Comparison of ENCODE assay signal across 33 cellular contexts in the genomic region with DNA sequence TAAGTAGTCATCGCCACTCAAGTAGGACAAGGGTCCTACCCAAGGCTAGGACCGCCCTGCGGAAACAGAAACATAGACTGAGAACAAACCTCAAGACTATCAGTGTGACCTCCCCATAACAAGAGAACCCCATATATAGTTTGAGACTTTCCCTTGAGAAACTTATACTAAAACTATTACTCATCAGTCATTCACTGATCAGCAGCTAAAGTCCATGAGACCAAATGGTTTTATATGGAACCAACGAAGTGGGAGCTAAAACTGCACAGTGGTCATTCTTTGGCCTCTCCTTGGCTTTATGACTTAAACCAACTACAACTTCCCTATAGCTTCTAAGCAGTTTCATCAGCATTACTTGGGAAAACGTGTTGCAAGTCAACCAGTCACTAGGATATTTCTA. TPM values are rescaled to one million over a fixed set of nuclear protein-coding genes. Genes with fewer than 3 reads are reported as not detected.
DNase-seq lines count a peak whose midpoint lies in the region; ATAC-seq and TF ChIP-seq lines count a peak whose summit lies in the region.
"Had no signal": no experiment of that assay in that cellular context is flagged by ENCODE, and none has a peak within 500 bp of the region (broad histone marks: within the 10 kb centered on the region; RNA-seq: fewer than 3 reads in every experiment).

No MANE protein-coding gene starts in this region.

- no peak overlapping the region for H3K4me3 Mint-ChIP-seq in T-cell
- H3K4me3 Mint-ChIP-seq in activated CD8-positive, alpha-beta T cell treated with anti-CD3 and anti-CD28 coated beads, Interleukin-2, amount 10 ng/mL, durations not matched to agents 7 days and 5 days, result no peak overlapping the region
- H3K4me3 Mint-ChIP-seq: activated B cell treated with CpG ODN at 0.5 μM for 24 hours; activated CD4-positive, alpha-beta T cell treated with anti-CD3 and anti-CD28 coated beads, Interleukin-2, amount 10 ng/mL, durations not matched to agents 7 days and 5 days; activated naive CD8-positive, alpha-beta T cell; B cell; CD8-positive, alpha-beta T cell; dendritic cell treated with granulocyte-macrophage colony-stimulating factor and Interleukin-4, amounts not matched to agents 40 ng/mL and 50 ng/mL, for 4 days; endodermal cell; stimulated activated effector memory CD8-positive, alpha-beta T cell treated with anti-CD3 and anti-CD28 coated beads, Interleukin-12 subunit alpha, Interleukin-12 subunit beta, amount 100 ng/mL, for 72 hours had no signal

- H3F3A ChIP-seq in GM23248 (ENCODE audit: insufficient read depth), result peaks cover 47% of the 10 kb centered on the region

- no peak overlapping the region for H3K27ac Mint-ChIP-seq in T-cell
- H3K27ac Mint-ChIP-seq in activated CD8-positive, alpha-beta T cell treated with anti-CD3 and anti-CD28 coated beads, Interleukin-2, amount 10 ng/mL, durations not matched to agents 7 days and 5 days, result no peak overlapping the region
- H3K27ac Mint-ChIP-seq: activated B cell treated with CpG ODN at 0.5 μM for 24 hours; activated CD4-positive, alpha-beta T cell treated with anti-CD3 and anti-CD28 coated beads, Interleukin-2, amount 10 ng/mL, durations not matched to agents 7 days and 5 days; activated naive CD8-positive, alpha-beta T cell; B cell; CD8-positive, alpha-beta T cell; dendritic cell treated with granulocyte-macrophage colony-stimulating factor and Interleukin-4, amounts not matched to agents 40 ng/mL and 50 ng/mL, for 4 days; endodermal cell; stimulated activated effector memory CD8-positive, alpha-beta T cell treated with anti-CD3 and anti-CD28 coated beads, Interleukin-12 subunit alpha, Interleukin-12 subunit beta, amount 100 ng/mL, for 72 hours had no signal

- no peak overlapping the region for H3K4me2 ChIP-seq in GM23248 (ENCODE audit: unreplicated experiment)
- H3K4me2 ChIP-seq in skeletal muscle satellite cell (ENCODE audit: low read length), result peak overlapping the region; percentile 63

- H3K27ac ChIP-seq in GM23248, result peak overlapping the region; percentile 71
- H3K27ac ChIP-seq in substantia nigra (ENCODE audit: low read depth, low read length, poor library complexity, severe bottlenecking), result no peak overlapping the region
- H3K27ac ChIP-seq: esophagus muscularis mucosa, gastroesophageal sphincter, parathyroid adenoma, suprapubic skin had no signal

- H3K9me3 ChIP-seq in GM23248 (ENCODE audit: low read depth) (no peaks in the 10 kb centered on the region), skeletal muscle satellite cell (replicated peaks; ENCODE audit: low read length) (no peaks in the 10 kb centered on the region)
- H3K9me3 ChIP-seq: esophagus muscularis mucosa, gastroesophageal sphincter, sigmoid colon, suprapubic skin had no signal

- no peaks in the 10 kb centered on the region for H3K9me2 ChIP-seq in GM23248 (ENCODE audit: insufficient read depth)

- H3K27me3 Mint-ChIP-seq in T-cell, result no peaks in the 10 kb centered on the region
- no peaks in the 10 kb centered on the region for H3K27me3 Mint-ChIP-seq in activated CD8-positive, alpha-beta T cell treated with anti-CD3 and anti-CD28 coated beads, Interleukin-2, amount 10 ng/mL, durations not matched to agents 7 days and 5 days (ENCODE audit: low read depth)
- H3K27me3 Mint-ChIP-seq: activated B cell treated with CpG ODN at 0.5 μM for 24 hours; activated CD4-positive, alpha-beta T cell treated with anti-CD3 and anti-CD28 coated beads, Interleukin-2, amount 10 ng/mL, durations not matched to agents 7 days and 5 days; activated naive CD8-positive, alpha-beta T cell; B cell; dendritic cell treated with granulocyte-macrophage colony-stimulating factor and Interleukin-4, amounts not matched to agents 40 ng/mL and 50 ng/mL, for 4 days had no signal

- DNase-seq in GM23248, result peak; percentile 18
- DNase-seq in astrocyte of the spinal cord (ENCODE audit: low read depth, low spot score), result peak; percentile 10
- DNase-seq in fibroblast of villous mesenchyme (ENCODE audit: low read depth), result peak; percentile 10
- no peak for DNase-seq in T-cell
- DNase-seq in activated CD8-positive, alpha-beta T cell treated with anti-CD3 and anti-CD28 coated beads, Interleukin-2, amount 10 ng/mL, durations not matched to agents 7 days and 5 days, result no peak
- no peak for DNase-seq in substantia nigra (lab: John Stamatoyannopoulos, UW)
- DNase-seq in EL, result no peak
- DNase-seq: activated B cell treated with CpG ODN at 0.5 μM for 24 hours; activated CD4-positive, alpha-beta T cell treated with anti-CD3 and anti-CD28 coated beads, Interleukin-2, amount 10 ng/mL, durations not matched to agents 7 days and 5 days; activated effector memory CD4-positive, alpha-beta T cell treated with anti-CD3 and anti-CD28 coated beads, Interleukin-2, amount 50 U/mL, for 16 hours; activated T-cell treated with anti-CD3 and anti-CD28 coated beads, Interleukin-2, amount 50 U/mL, for 1 hour; anterior cingulate cortex; CD8-positive, alpha-beta T cell; endodermal cell; KG1; mammary epithelial cell; NCI-H1105; NCI-H187; NCI-H446 treated with DMSO at 0.1 percent for 48 hours; NCI-H774; SIG-M5; sigmoid colon; stimulated activated CD4-positive, alpha-beta T cell treated with anti-CD3 and anti-CD28 coated beads, Interleukin-15, amount 100 ng/mL, for 24 hours had no signal

- ATAC-seq in T-cell (replicated peaks in 1 of 4), result no peak
- no peak for ATAC-seq in activated CD8-positive, alpha-beta T cell treated with anti-CD3 and anti-CD28 coated beads, Interleukin-2, amount 10 ng/mL, durations not matched to agents 7 days and 5 days
- ATAC-seq: CD8-positive, alpha-beta T cell; gastroesophageal sphincter had no signal

- H3K36me3 ChIP-seq in GM23248 (ENCODE audit: low read depth) (peaks cover 42% of the 10 kb centered on the region), skeletal muscle satellite cell (ENCODE audit: insufficient read depth, low read length) (peaks cover 52% of the 10 kb centered on the region)

- H3K4me1 ChIP-seq in GM23248 (ENCODE audit: insufficient read depth) (peaks cover 15% of the 10 kb centered on the region; the same call in 1 of the 2 replicates), skeletal muscle satellite cell (ENCODE audit: control insufficient read depth, insufficient read depth, low read length) (peaks cover 32% of the 10 kb centered on the region)
- H3K4me1 ChIP-seq: esophagus muscularis mucosa, gastroesophageal sphincter, parathyroid adenoma had no signal

- peaks cover 13% of the 10 kb centered on the region; the same call in 1 of the 2 replicates for H3K79me2 ChIP-seq in GM23248 (ENCODE audit: insufficient read depth)
- H3K79me2 ChIP-seq: parathyroid adenoma had no signal

- TF ChIP-seq CTCF in astrocyte of the spinal cord (IDR thresholded peaks at IDR 0.05; ENCODE audit: low read depth, low read length) (no peak), fibroblast of villous mesenchyme (IDR thresholded peaks at IDR 0.05; ENCODE audit: insufficient read depth, low read depth, low read length) (no peak)

- CTCF ChIA-PET in T-cell (lab: Charles Lee), result interaction anchor here in 1 of 2 donors (0.7 kb wide), 1 partner anchor 14 kb away, joined by 3 read pairs; no protein-coding TSS in a partner anchor
- CTCF ChIA-PET in activated CD8-positive, alpha-beta T cell treated with anti-CD3 and anti-CD28 coated beads, Interleukin-2, amount 10 ng/mL, durations not matched to agents 7 days and 5 days (lab: Charles Lee), result no interaction called here

- 65 to 67% methylated on average over 5 of the region's 5 CpGs for WGBS in GM23248 (ENCODE audit: low coverage in 1 of 2, low lambda C conversion rate in 2 of 2, missing lambda C conversion rate in 2 of 2), 2 experiments

- no peaks in the 10 kb centered on the region for H3K9me3 Mint-ChIP-seq in T-cell
- no peaks in the 10 kb centered on the region for H3K9me3 Mint-ChIP-seq in activated CD8-positive, alpha-beta T cell treated with anti-CD3 and anti-CD28 coated beads, Interleukin-2, amount 10 ng/mL, durations not matched to agents 7 days and 5 days (ENCODE audit: insufficient read depth)
- H3K9me3 Mint-ChIP-seq: activated B cell treated with CpG ODN at 0.5 μM for 24 hours; CD8-positive, alpha-beta T cell; dendritic cell treated with granulocyte-macrophage colony-stimulating factor and Interleukin-4, amounts not matched to agents 40 ng/mL and 50 ng/mL, for 4 days; stimulated activated effector memory CD8-positive, alpha-beta T cell treated with anti-CD3 and anti-CD28 coated beads, Interleukin-12 subunit alpha, Interleukin-12 subunit beta, amount 100 ng/mL, for 72 hours had no signal

- H3K4me3 ChIP-seq in GM23248 (no peak overlapping the region), astrocyte of the spinal cord (ENCODE audit: low read depth, low read length) (no peak overlapping the region), fibroblast of villous mesenchyme (ENCODE audit: low read depth, low read length) (no peak overlapping the region), skeletal muscle satellite cell (ENCODE audit: low read length) (peak overlapping the region; percentile 46)
- H3K4me3 ChIP-seq: A549, esophagus muscularis mucosa, gastroesophageal sphincter, sigmoid colon, suprapubic skin had no signal

- peaks cover 7 to 11% (median 8%) of the 10 kb centered on the region in 3 donors for H3K4me1 Mint-ChIP-seq in T-cell
- peaks cover 12% of the 10 kb centered on the region for H3K4me1 Mint-ChIP-seq in activated CD8-positive, alpha-beta T cell treated with anti-CD3 and anti-CD28 coated beads, Interleukin-2, amount 10 ng/mL, durations not matched to agents 7 days and 5 days (ENCODE audit: low read depth)
- H3K4me1 Mint-ChIP-seq: stimulated activated effector memory CD8-positive, alpha-beta T cell treated with anti-CD3 and anti-CD28 coated beads, Interleukin-12 subunit alpha, Interleukin-12 subunit beta, amount 100 ng/mL, for 72 hours had no signal

- H3K36me3 Mint-ChIP-seq in T-cell, result peaks cover 47% of the 10 kb centered on the region
- H3K36me3 Mint-ChIP-seq in activated CD8-positive, alpha-beta T cell treated with anti-CD3 and anti-CD28 coated beads, Interleukin-2, amount 10 ng/mL, durations not matched to agents 7 days and 5 days (ENCODE audit: low read depth), result peaks cover 50% of the 10 kb centered on the region

- H3K27me3 ChIP-seq in GM23248 (replicated peaks; ENCODE audit: insufficient read depth) (no peaks in the 10 kb centered on the region), skeletal muscle satellite cell (ENCODE audit: control insufficient read depth, insufficient read depth, low read length) (no peaks in the 10 kb centered on the region)
- H3K27me3 ChIP-seq: esophagus muscularis mucosa, gastroesophageal sphincter, sigmoid colon, suprapubic skin had no signal

- H3K9ac ChIP-seq in GM23248 (peak overlapping the region; percentile 24; the same call in 1 of the 2 replicates), skeletal muscle satellite cell (ENCODE audit: low read depth, low read length) (peak overlapping the region; percentile 83)
- H3K9ac ChIP-seq: parathyroid adenoma had no signal

- in situ Hi-C loops in GM23248 (cut with MboI), result no loop called here
- in situ Hi-C loops in astrocyte of the spinal cord (cut with HindIII; ENCODE audit: low sequenced_read_pairs), result no loop called here

- H2AFZ ChIP-seq in GM23248, result no peak overlapping the region
- H2AFZ ChIP-seq: parathyroid adenoma had no signal

- POLR2A ChIA-PET in T-cell (lab: Charles Lee), result no interaction called here
- POLR2A ChIA-PET in activated CD8-positive, alpha-beta T cell treated with anti-CD3 and anti-CD28 coated beads, Interleukin-2, amount 10 ng/mL, durations not matched to agents 7 days and 5 days (lab: Charles Lee), result interaction anchor here (1.4 kb wide), 1 partner anchor 20 kb away, joined by 3 read pairs; no protein-coding TSS in a partner anchor

- no peaks in the 10 kb centered on the region; the same call in 1 of the 2 replicates for H4K20me1 ChIP-seq in GM23248 (ENCODE audit: insufficient read depth)

RNA-seq across cellular contexts. Expression of a gene that starts 13.7 kb away (rescaled TPM):
- 3.4 and 6.3 TPM in 2 replicates for total RNA-seq in GM23248 (2014; rRNA removed; shearing (Covaris generic))
- 7.9 and 8.2 TPM in 2 replicates for polyA plus RNA-seq in GM23248 (2016; fragmentation: Nextera tagmentation; extraction: Ambion mirVana)
- 9.0 and 11.7 TPM in 2 replicates for total RNA-seq in fibroblast of villous mesenchyme
- total RNA-seq in skeletal muscle satellite cell (2012; rRNA removed), result 5.5 and 8.4 TPM in 2 replicates
- total RNA-seq in T-cell, result 1 to 10 TPM; 4.4 to 9.9 (median 9.3) TPM
- total RNA-seq in activated CD8-positive, alpha-beta T cell treated with anti-CD3 and anti-CD28 coated beads, Interleukin-2, amount 10 ng/mL, durations not matched to agents 7 days and 5 days, result 1 to 10 TPM; 5.8 to 7.5 TPM

RNA-seq across cellular contexts. Expression of a gene that starts 20.5 kb away (rescaled TPM):
- 17.8 and 21.9 TPM in 2 replicates for total RNA-seq in GM23248 (2014; rRNA removed; shearing (Covaris generic))
- polyA plus RNA-seq in GM23248 (2016; fragmentation: Nextera tagmentation; extraction: Ambion mirVana), result 33.7 and 37.0 TPM in 2 replicates
- 29.6 and 41.9 TPM in 2 replicates for total RNA-seq in fibroblast of villous mesenchyme
- 29.5 and 36.0 TPM in 2 replicates for total RNA-seq in skeletal muscle satellite cell (2012; rRNA removed)
- 10 to 100 TPM; 60.7 to 94.0 (median 86.8) TPM for total RNA-seq in T-cell
- total RNA-seq in activated CD8-positive, alpha-beta T cell treated with anti-CD3 and anti-CD28 coated beads, Interleukin-2, amount 10 ng/mL, durations not matched to agents 7 days and 5 days, result 10 to 100 TPM; 50.4 to 54.5 TPM

RNA-seq across cellular contexts. Expression of a gene that starts 45.7 kb away (rescaled TPM):
- total RNA-seq in GM23248 (2014; rRNA removed; shearing (Covaris generic)), result 13.8 and 24.9 TPM in 2 replicates
- 13.3 and 15.0 TPM in 2 replicates for polyA plus RNA-seq in GM23248 (2016; fragmentation: Nextera tagmentation; extraction: Ambion mirVana)
- total RNA-seq in fibroblast of villous mesenchyme (32.2 and 32.8 TPM in 2 replicates), T-cell (10 to 100 TPM; 31.7 to 39.2 (median 35.4) TPM)
- total RNA-seq in skeletal muscle satellite cell (2012; rRNA removed), result 12.7 and 17.7 TPM in 2 replicates
- total RNA-seq in activated CD8-positive, alpha-beta T cell treated with anti-CD3 and anti-CD28 coated beads, Interleukin-2, amount 10 ng/mL, durations not matched to agents 7 days and 5 days, result 10 to 100 TPM; 20.9 to 21.8 TPM

RNA-seq across cellular contexts. Expression of a gene that starts 52.9 kb away (rescaled TPM):
- total RNA-seq in GM23248 (2014; rRNA removed; shearing (Covaris generic)), result 59.1 and 79.1 TPM in 2 replicates
- 214 and 223 TPM in 2 replicates for polyA plus RNA-seq in GM23248 (2016; fragmentation: Nextera tagmentation; extraction: Ambion mirVana)
- total RNA-seq in fibroblast of villous mesenchyme (104 and 113 TPM in 2 replicates), T-cell (10 to 100 TPM; 67.1 to 71.1 (median 68.3) TPM)
- total RNA-seq in skeletal muscle satellite cell (2012; rRNA removed), result 65.4 and 72.5 TPM in 2 replicates
- total RNA-seq in activated CD8-positive, alpha-beta T cell treated with anti-CD3 and anti-CD28 coated beads, Interleukin-2, amount 10 ng/mL, durations not matched to agents 7 days and 5 days, result 10 to 100 TPM; 74.0 to 78.3 TPM

Comparison
In these comparisons a context has a peak if more than half of its experiments do, and no peak if none do; other contexts are left out.
1. DNase-seq: peak in GM23248 (single experiment), astrocyte of the spinal cord (single experiment) and fibroblast of villous mesenchyme (single experiment); none in T-cell (0 of 34), activated CD8-positive, alpha-beta T cell treated with anti-CD3 and anti-CD28 coated beads, Interleukin-2, amount 10 ng/mL, durations not matched to agents 7 days and 5 days (single experiment), substantia nigra (0 of 49) and EL (single experiment).